In the genomic region with DNA sequence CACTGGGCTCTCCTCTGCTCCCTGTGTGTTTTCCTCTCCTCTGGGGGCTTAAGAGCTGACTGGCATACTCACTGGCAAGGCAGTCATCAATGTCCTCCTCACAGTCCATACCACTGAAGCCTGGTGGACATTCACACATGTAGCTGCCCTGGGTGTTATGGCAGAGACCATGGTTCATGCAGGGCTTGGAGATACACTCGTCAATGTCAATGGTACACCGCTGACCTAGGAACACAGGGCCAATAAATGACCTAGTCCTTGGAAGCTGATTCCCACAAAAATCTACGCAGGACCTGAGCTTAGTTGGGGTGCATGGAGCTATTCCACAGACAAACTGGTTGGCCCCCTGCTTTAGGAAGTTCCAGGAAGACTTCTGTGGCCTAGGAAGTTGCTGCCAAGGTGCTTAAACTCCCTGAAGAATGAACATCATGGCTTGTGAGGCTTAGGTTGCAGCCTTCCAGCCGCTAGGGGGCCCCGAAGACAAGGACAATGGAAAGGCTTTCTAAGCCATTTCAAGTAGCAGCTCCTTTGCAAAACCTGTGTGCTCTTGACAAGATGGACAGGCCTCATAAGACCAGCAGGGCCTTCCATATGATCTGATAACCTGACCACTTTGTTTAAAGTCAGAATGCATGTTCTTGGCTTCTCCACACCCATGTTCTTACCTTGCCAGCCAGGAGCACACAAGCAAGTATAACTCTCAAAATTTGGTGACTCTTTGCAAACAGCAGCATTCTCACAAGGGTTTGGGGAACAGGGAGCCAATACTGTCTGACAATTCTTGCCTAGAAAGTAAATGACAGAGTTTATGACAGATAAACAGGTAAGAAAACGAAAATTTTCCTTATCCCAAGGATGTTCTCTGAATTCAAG, we compare ENCODE assay signal across 9 cellular contexts. TPM values are rescaled to one million over a fixed set of nuclear protein-coding genes. Genes with fewer than 3 reads are reported as not detected.
DNase-seq lines count a peak whose midpoint lies in the region; ATAC-seq, FAIRE-seq and TF ChIP-seq lines count a peak whose summit lies in the region.
"Had no signal": no experiment of that assay in that cellular context is flagged by ENCODE, and none has a peak within 500 bp of the region (broad histone marks: within the 10 kb centered on the region; RNA-seq: fewer than 3 reads in every experiment).

No MANE protein-coding gene starts in this region.

- H3K4me1 ChIP-seq in HAP-1 (no peaks in the 10 kb centered on the region), gastrocnemius medialis (no peaks in the 10 kb centered on the region)

- H3K27ac Mint-ChIP-seq in T-helper 17 cell: no peak overlapping the region
- H3K27ac Mint-ChIP-seq: activated naive CD4-positive, alpha-beta T cell treated with anti-CD3 and anti-CD28 coated beads, Interleukin-2, amount 50 U/mL, for 24 hours had no signal

- no peaks in the 10 kb centered on the region for H3K27me3 Mint-ChIP-seq in T-helper 17 cell
- H3K27me3 Mint-ChIP-seq: activated naive CD4-positive, alpha-beta T cell treated with anti-CD3 and anti-CD28 coated beads, Interleukin-2, amount 50 U/mL, for 24 hours had no signal

- FAIRE-seq in D721Med (lab: Jason Lieb, UNC): no peak

- intact Hi-C loops in gastrocnemius medialis (cut with DNase I; ENCODE audit: low total_unique reads): no loop called here

- H3K4me1 Mint-ChIP-seq in T-helper 17 cell: peaks cover 2% of the 10 kb centered on the region
- H3K4me1 Mint-ChIP-seq: activated naive CD4-positive, alpha-beta T cell treated with anti-CD3 and anti-CD28 coated beads, Interleukin-2, amount 50 U/mL, for 24 hours had no signal

- ATAC-seq in T-helper 17 cell (peak; percentile 71), gastrocnemius medialis (peak; percentile 78 to 90), GM18873 (IDR thresholded peaks at IDR 0.05; ENCODE audit: low FRiP score, unreplicated experiment) (no peak)

- H3K36me3 Mint-ChIP-seq in T-helper 17 cell (ENCODE audit: low read depth): peaks cover 2% of the 10 kb centered on the region

- H3K9me3 ChIP-seq in HAP-1 (no peaks in the 10 kb centered on the region), T-helper 17 cell (ENCODE audit: control insufficient read depth, low read length, poor library complexity, severe bottlenecking) (no peaks in the 10 kb centered on the region), gastrocnemius medialis (no peaks in the 10 kb centered on the region)

- H3K27me3 ChIP-seq in HAP-1 (ENCODE audit: low read depth) (no peaks in the 10 kb centered on the region), gastrocnemius medialis (no peaks in the 10 kb centered on the region)

- TF ChIP-seq CTCF in D721Med (IDR thresholded peaks at IDR 0.05; ENCODE audit: insufficient read depth, missing control alignments): peak; percentile 92
- TF ChIP-seq CTCF in gastrocnemius medialis (IDR thresholded peaks at IDR 0.05 in 4 of 5, conservative IDR thresholded peaks at IDR 0.05 in 1 of 5): peak; percentile 52 to 79 (median 67)

- no peak overlapping the region for H3K27ac ChIP-seq in gastrocnemius medialis

- H3K36me3 ChIP-seq in HAP-1 (replicated peaks): peaks cover 36% of the 10 kb centered on the region
- peaks cover 0 to 24% of the 10 kb centered on the region in 2 donors for H3K36me3 ChIP-seq in gastrocnemius medialis

- H3K4me3 ChIP-seq in HAP-1 (no peak overlapping the region), gastrocnemius medialis (no peak overlapping the region)

- H3K4me3 Mint-ChIP-seq in T-helper 17 cell: no peak overlapping the region
- H3K4me3 Mint-ChIP-seq: activated naive CD4-positive, alpha-beta T cell treated with anti-CD3 and anti-CD28 coated beads, Interleukin-2, amount 50 U/mL, for 24 hours had no signal

- no peak for TF ChIP-seq POLR2A in gastrocnemius medialis (IDR thresholded peaks at IDR 0.05)

- in situ Hi-C loops in HAP-1 (cut with MboI; ENCODE audit: low sequenced_read_pairs) (loop anchor here (10.0 kb wide), 1 partner anchor 54 kb away; a partner anchor contains a TSS), gastrocnemius medialis (cut with MboI; ENCODE audit: low sequenced_read_pairs in 4 of 4) (no loop called here)

- DNase-seq in D721Med (ENCODE audit: insufficient read length, low spot score): no peak
- DNase-seq in HAP-1 (ENCODE audit: low spot score in 2 of 2): peak; percentile 68 to 84
- peak; percentile 35 for DNase-seq in NCI-H1694 treated with DMSO at 0.1 percent for 48 hours (lab: John Stamatoyannopoulos, UW)
- DNase-seq in T-helper 17 cell: peak; percentile 30 to 52 (median 35)
- DNase-seq in amniotic stem cell (lab: John Stamatoyannopoulos, UW): peak; percentile 41
- peak; percentile 31 for DNase-seq in hepatic stellate cell (ENCODE audit: low spot score)
- peak; percentile 38 to 64 for DNase-seq in gastrocnemius medialis

RNA-seq across cellular contexts. Expression of a gene that starts 52.3 kb away (rescaled TPM):
- total RNA-seq in T-helper 17 cell: not detected
- not detected for total RNA-seq in gastrocnemius medialis
